Comparison of ENCODE assay signal across 1 cellular context in the genomic region with DNA sequence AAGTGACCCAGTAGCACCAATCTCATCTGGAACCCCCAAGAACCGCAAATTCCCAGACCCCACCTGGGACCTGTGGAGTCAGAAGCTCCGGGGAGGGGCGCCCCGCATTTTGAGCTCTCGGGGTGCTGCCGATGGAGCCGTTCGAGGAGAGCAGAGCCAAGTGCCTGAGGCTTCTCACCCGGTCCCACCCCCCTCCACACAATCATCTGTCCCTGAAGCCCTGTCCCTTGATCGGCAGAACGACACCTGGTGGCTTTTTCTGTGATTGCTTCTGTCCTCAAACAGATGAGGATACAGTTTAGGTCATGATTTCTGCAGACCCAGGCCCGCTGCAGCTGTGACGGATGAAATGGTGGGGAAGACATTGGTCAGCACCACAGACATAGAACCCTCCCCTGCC.
TF ChIP-seq lines count a peak whose summit lies in the region.

No MANE protein-coding gene starts in this region.

TF ChIP-seq in GM23338, 12 proteins besides CTCF, POLR2A, EP300 and RAD21 (continued from another document):
- TF ChIP-seq, protein P1, sequence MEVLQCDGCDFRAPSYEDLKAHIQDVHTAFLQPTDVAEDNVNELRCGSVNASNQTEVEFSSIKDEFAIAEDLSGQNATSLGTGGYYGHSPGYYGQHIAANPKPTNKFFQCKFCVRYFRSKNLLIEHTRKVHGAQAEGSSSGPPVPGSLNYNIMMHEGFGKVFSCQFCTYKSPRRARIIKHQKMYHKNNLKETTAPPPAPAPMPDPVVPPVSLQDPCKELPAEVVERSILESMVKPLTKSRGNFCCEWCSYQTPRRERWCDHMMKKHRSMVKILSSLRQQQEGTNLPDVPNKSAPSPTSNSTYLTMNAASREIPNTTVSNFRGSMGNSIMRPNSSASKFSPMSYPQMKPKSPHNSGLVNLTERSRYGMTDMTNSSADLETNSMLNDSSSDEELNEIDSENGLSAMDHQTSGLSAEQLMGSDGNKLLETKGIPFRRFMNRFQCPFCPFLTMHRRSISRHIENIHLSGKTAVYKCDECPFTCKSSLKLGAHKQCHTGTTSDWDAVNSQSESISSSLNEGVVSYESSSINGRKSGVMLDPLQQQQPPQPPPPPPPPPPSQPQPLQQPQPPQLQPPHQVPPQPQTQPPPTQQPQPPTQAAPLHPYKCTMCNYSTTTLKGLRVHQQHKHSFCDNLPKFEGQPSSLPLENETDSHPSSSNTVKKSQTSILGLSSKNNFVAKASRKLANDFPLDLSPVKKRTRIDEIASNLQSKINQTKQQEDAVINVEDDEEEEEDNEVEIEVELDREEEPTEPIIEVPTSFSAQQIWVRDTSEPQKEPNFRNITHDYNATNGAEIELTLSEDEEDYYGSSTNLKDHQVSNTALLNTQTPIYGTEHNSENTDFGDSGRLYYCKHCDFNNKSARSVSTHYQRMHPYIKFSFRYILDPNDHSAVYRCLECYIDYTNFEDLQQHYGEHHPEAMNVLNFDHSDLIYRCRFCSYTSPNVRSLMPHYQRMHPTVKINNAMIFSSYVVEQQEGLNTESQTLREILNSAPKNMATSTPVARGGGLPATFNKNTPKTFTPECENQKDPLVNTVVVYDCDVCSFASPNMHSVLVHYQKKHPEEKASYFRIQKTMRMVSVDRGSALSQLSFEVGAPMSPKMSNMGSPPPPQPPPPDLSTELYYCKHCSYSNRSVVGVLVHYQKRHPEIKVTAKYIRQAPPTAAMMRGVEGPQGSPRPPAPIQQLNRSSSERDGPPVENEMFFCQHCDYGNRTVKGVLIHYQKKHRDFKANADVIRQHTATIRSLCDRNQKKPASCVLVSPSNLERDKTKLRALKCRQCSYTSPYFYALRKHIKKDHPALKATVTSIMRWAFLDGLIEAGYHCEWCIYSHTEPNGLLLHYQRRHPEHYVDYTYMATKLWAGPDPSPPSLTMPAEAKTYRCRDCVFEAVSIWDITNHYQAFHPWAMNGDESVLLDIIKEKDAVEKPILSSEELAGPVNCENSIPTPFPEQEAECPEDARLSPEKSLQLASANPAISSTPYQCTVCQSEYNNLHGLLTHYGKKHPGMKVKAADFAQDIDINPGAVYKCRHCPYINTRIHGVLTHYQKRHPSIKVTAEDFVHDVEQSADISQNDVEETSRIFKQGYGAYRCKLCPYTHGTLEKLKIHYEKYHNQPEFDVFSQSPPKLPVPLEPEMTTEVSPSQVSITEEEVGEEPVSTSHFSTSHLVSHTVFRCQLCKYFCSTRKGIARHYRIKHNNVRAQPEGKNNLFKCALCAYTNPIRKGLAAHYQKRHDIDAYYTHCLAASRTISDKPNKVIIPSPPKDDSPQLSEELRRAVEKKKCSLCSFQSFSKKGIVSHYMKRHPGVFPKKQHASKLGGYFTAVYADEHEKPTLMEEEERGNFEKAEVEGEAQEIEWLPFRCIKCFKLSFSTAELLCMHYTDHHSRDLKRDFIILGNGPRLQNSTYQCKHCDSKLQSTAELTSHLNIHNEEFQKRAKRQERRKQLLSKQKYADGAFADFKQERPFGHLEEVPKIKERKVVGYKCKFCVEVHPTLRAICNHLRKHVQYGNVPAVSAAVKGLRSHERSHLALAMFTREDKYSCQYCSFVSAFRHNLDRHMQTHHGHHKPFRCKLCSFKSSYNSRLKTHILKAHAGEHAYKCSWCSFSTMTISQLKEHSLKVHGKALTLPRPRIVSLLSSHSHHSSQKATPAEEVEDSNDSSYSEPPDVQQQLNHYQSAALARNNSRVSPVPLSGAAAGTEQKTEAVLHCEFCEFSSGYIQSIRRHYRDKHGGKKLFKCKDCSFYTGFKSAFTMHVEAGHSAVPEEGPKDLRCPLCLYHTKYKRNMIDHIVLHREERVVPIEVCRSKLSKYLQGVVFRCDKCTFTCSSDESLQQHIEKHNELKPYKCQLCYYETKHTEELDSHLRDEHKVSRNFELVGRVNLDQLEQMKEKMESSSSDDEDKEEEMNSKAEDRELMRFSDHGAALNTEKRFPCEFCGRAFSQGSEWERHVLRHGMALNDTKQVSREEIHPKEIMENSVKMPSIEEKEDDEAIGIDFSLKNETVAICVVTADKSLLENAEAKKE (CRISPR knock-in tag; IDR thresholded peaks at IDR 0.05) = no peak
- TF ChIP-seq EZH2phosphoT487 (IDR thresholded peaks at IDR 0.05; ENCODE audit: unreplicated experiment) = no peak
- no peak for TF ChIP-seq NANOG (IDR thresholded peaks at IDR 0.05; ENCODE audit: borderline replicate concordance)
- TF ChIP-seq ZNF331 (CRISPR knock-in tag; IDR thresholded peaks at IDR 0.05; ENCODE audit: low read depth) = no peak
- TF ChIP-seq STAT1 (IDR thresholded peaks at IDR 0.05; ENCODE audit: unreplicated experiment) = no peak
- no peak for TF ChIP-seq CREB1 (CRISPR knock-in tag; IDR thresholded peaks at IDR 0.05; ENCODE audit: low read depth)
- TF ChIP-seq JUNB (IDR thresholded peaks at IDR 0.05; ENCODE audit: unreplicated experiment) = no peak
- no peak for TF ChIP-seq ZNF114 (CRISPR knock-in tag; IDR thresholded peaks at IDR 0.05)
- TF ChIP-seq, protein P2, sequence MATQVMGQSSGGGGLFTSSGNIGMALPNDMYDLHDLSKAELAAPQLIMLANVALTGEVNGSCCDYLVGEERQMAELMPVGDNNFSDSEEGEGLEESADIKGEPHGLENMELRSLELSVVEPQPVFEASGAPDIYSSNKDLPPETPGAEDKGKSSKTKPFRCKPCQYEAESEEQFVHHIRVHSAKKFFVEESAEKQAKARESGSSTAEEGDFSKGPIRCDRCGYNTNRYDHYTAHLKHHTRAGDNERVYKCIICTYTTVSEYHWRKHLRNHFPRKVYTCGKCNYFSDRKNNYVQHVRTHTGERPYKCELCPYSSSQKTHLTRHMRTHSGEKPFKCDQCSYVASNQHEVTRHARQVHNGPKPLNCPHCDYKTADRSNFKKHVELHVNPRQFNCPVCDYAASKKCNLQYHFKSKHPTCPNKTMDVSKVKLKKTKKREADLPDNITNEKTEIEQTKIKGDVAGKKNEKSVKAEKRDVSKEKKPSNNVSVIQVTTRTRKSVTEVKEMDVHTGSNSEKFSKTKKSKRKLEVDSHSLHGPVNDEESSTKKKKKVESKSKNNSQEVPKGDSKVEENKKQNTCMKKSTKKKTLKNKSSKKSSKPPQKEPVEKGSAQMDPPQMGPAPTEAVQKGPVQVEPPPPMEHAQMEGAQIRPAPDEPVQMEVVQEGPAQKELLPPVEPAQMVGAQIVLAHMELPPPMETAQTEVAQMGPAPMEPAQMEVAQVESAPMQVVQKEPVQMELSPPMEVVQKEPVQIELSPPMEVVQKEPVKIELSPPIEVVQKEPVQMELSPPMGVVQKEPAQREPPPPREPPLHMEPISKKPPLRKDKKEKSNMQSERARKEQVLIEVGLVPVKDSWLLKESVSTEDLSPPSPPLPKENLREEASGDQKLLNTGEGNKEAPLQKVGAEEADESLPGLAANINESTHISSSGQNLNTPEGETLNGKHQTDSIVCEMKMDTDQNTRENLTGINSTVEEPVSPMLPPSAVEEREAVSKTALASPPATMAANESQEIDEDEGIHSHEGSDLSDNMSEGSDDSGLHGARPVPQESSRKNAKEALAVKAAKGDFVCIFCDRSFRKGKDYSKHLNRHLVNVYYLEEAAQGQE (IDR thresholded peaks at IDR 0.05; ENCODE audit: unreplicated experiment) = no peak
- TF ChIP-seq EZH2 (IDR thresholded peaks at IDR 0.05; ENCODE audit: low read depth, unreplicated experiment) = no peak
